ENCODE assay signal across 15 cellular contexts in genomic region chr3:14438262-14438661, GRCh38. TPM values are rescaled to one million over a fixed set of nuclear protein-coding genes. Genes with fewer than 3 reads are reported as not detected.
DNase-seq lines count a peak whose midpoint lies in the region; TF ChIP-seq lines count a peak whose summit lies in the region.
"Had no signal": no experiment of that assay in that cellular context is flagged by ENCODE, and none has a peak within 500 bp of the region (broad histone marks: within the 10 kb centered on the region; RNA-seq: fewer than 3 reads in every experiment).

No MANE protein-coding gene starts in this region.

- peaks cover 0 to 2% (median 0%) of the 10 kb centered on the region in 3 donors for H3K27me3 Mint-ChIP-seq in CD14-positive monocyte (ENCODE audit: low read depth in 3 of 3)
- H3K27me3 Mint-ChIP-seq in dendritic cell treated with granulocyte-macrophage colony-stimulating factor and Interleukin-4, amounts not matched to agents 40 ng/mL and 50 ng/mL, for 4 days = no peaks in the 10 kb centered on the region

- no peak overlapping the region; the same call in 1 of the 2 replicates for H3K9ac ChIP-seq in Karpas-422 (ENCODE audit: low read length)

- no peaks in the 10 kb centered on the region for H3K9me2 ChIP-seq in Karpas-422 (replicated peaks; ENCODE audit: insufficient read depth, low read length)

- H3K27ac ChIP-seq in Karpas-422 (ENCODE audit: low read length) (peak overlapping the region; percentile 60), spleen (peak overlapping the region in 5 of 8 donors; percentile 46 to 84 (median 69)), adrenal gland (peak overlapping the region in 1 of 5 donors; percentile 54)
- H3K27ac ChIP-seq: C4-2B, SJCRH30 had no signal

- no peak for DNase-seq in CD14-positive monocyte (ENCODE audit: low spot score)
- no peak for DNase-seq in Karpas-422
- DNase-seq in spleen = no peak
- DNase-seq in H4 (ENCODE audit: low spot score) = no peak
- no peak for DNase-seq in adrenal gland
- no peak for DNase-seq in germinal center (ENCODE audit: low spot score)
- DNase-seq: Caco-2; H7; IMR-90; NCI-H187 treated with DMSO at 0.1 percent for 48 hours; NCI-H69; NK-92 treated with Interleukin-12 subunit alpha and Interleukin-12 subunit beta, amount 100 ng/mL, for 24 hours; SJCRH30 had no signal

- peaks cover 94% of the 10 kb centered on the region for H3K79me2 ChIP-seq in Karpas-422 (ENCODE audit: low read length)

- H3K9me3 Mint-ChIP-seq in CD14-positive monocyte = no peaks in the 10 kb centered on the region
- H3K9me3 Mint-ChIP-seq in dendritic cell treated with granulocyte-macrophage colony-stimulating factor and Interleukin-4, amounts not matched to agents 40 ng/mL and 50 ng/mL, for 4 days = no peaks in the 10 kb centered on the region

- H3K4me3 Mint-ChIP-seq in CD14-positive monocyte = no peak overlapping the region
- no peak overlapping the region for H3K4me3 Mint-ChIP-seq in dendritic cell treated with granulocyte-macrophage colony-stimulating factor and Interleukin-4, amounts not matched to agents 40 ng/mL and 50 ng/mL, for 4 days

- peak overlapping the region; percentile 2 for H3K4me2 ChIP-seq in Karpas-422 (ENCODE audit: low read depth, low read length, poor library complexity, severe bottlenecking)

- no peak overlapping the region for H3K4me3 ChIP-seq in Karpas-422 (ENCODE audit: low read length)
- no peak overlapping the region for H3K4me3 ChIP-seq in spleen
- H3K4me3 ChIP-seq in adrenal gland = no peak overlapping the region
- H3K4me3 ChIP-seq: SJCRH30 had no signal

- H3K36me3 ChIP-seq in Karpas-422 (ENCODE audit: insufficient read depth, low read length) = no peaks in the 10 kb centered on the region
- H3K36me3 ChIP-seq in spleen = peaks cover 0 to 16% (median 1%) of the 10 kb centered on the region in 6 donors
- no peaks in the 10 kb centered on the region for H3K36me3 ChIP-seq in adrenal gland (replicated peaks in 1 of 2)
- H3K36me3 ChIP-seq: SJCRH30 had no signal

- peaks cover 88% of the 10 kb centered on the region for H3K4me1 Mint-ChIP-seq in CD14-positive monocyte
- peaks cover 86% of the 10 kb centered on the region for H3K4me1 Mint-ChIP-seq in dendritic cell treated with granulocyte-macrophage colony-stimulating factor and Interleukin-4, amounts not matched to agents 40 ng/mL and 50 ng/mL, for 4 days (ENCODE audit: low read depth)

- H3K27me3 ChIP-seq in Karpas-422 (ENCODE audit: low read length) (no peaks in the 10 kb centered on the region), spleen (replicated peaks in 1 of 7) (no peaks in the 10 kb centered on the region), adrenal gland (no peaks in the 10 kb centered on the region)
- H3K27me3 ChIP-seq: SJCRH30 had no signal

- no peaks in the 10 kb centered on the region for H4K20me1 ChIP-seq in Karpas-422 (ENCODE audit: insufficient read depth, low read depth, low read length)

- H3K9me3 ChIP-seq in Karpas-422 (ENCODE audit: low read length) = no peaks in the 10 kb centered on the region
- H3K9me3 ChIP-seq in spleen = no peaks in the 10 kb centered on the region
- H3K9me3 ChIP-seq in adrenal gland (replicated peaks in 1 of 3) = no peaks in the 10 kb centered on the region
- H3K9me3 ChIP-seq: Caco-2, SJCRH30 had no signal

- TF ChIP-seq POLR2A in spleen (IDR thresholded peaks at IDR 0.05) (no peak), adrenal gland (IDR thresholded peaks at IDR 0.05) (no peak)

- H3K4me1 ChIP-seq in Karpas-422 (ENCODE audit: low read length) = peaks cover 48% of the 10 kb centered on the region
- H3K4me1 ChIP-seq in spleen = peaks cover 64 to 98% (median 85%) of the 10 kb centered on the region in 6 donors
- peaks cover 40 to 74% of the 10 kb centered on the region in 2 donors for H3K4me1 ChIP-seq in adrenal gland (replicated peaks in 1 of 2)
- H3K4me1 ChIP-seq: Caco-2 had no signal

- H2AFZ ChIP-seq in Karpas-422 (ENCODE audit: low read length) = no peak overlapping the region

- H3K36me3 Mint-ChIP-seq in CD14-positive monocyte = peaks cover 41 to 47% of the 10 kb centered on the region in 2 donors
- peaks cover 44% of the 10 kb centered on the region for H3K36me3 Mint-ChIP-seq in dendritic cell treated with granulocyte-macrophage colony-stimulating factor and Interleukin-4, amounts not matched to agents 40 ng/mL and 50 ng/mL, for 4 days (ENCODE audit: low read depth)

- H3K27ac Mint-ChIP-seq in CD14-positive monocyte = peak overlapping the region; percentile 70 to 98 (median 97)
- H3K27ac Mint-ChIP-seq in dendritic cell treated with granulocyte-macrophage colony-stimulating factor and Interleukin-4, amounts not matched to agents 40 ng/mL and 50 ng/mL, for 4 days = peak overlapping the region; percentile 85

- TF ChIP-seq CTCF in CD14-positive monocyte (IDR thresholded peaks at IDR 0.05) (no peak), spleen (IDR thresholded peaks at IDR 0.05 in 8 of 11, conservative IDR thresholded peaks at IDR 0.05 in 3 of 11) (no peak), adrenal gland (IDR thresholded peaks at IDR 0.05) (no peak)

- WGBS in spleen, 5 donors = 90 to 96% (median 94%) methylated on average over 3 of the region's 3 CpGs
- WGBS in adrenal gland, 4 donors = 94 to 100% (median 97%) methylated on average over 2 to 3 of the region's 3 CpGs

- intact Hi-C loops in CD14-positive monocyte (cut with micrococcal nuclease) (no loop called here), spleen (cut with DNase I; ENCODE audit: low total_unique reads) (no loop called here), adrenal gland (cut with DNase I) (no loop called here)
- intact Hi-C loops in dendritic cell treated with granulocyte-macrophage colony-stimulating factor and Interleukin-4, amounts not matched to agents 40 ng/mL and 50 ng/mL, for 4 days (cut with micrococcal nuclease) = loop anchor here (2.0 kb wide), 1 partner anchor 35 kb away; the partner anchor contains the start of gene SLC6A6

RNA-seq across cellular contexts. Expression of gene SLC6A6, which starts 35.9 kb away (rescaled TPM):
- 10 to 100 TPM; 18.4 to 24.5 TPM for polyA plus RNA-seq in CD14-positive monocyte
- total RNA-seq in Karpas-422 (2014; rRNA removed; shearing (Covaris generic); ENCODE audit: low replicate concordance) = 25.3 and 30.2 TPM in 2 replicates
- 100 to 1,000 TPM in 6 of 7 donors, 10 to 100 TPM in 1; 75.4 to 150 (median 128) TPM for total RNA-seq in spleen
- 10 to 100 TPM in 1 of 3 donors, 1 to 10 TPM in 2; 3.4 to 14.2 (median 3.9) TPM for polyA plus RNA-seq in spleen
- 24.4 and 29.8 TPM in 2 replicates for total RNA-seq in H4 (2014; rRNA removed; shearing (Covaris generic))
- 100 to 1,000 TPM in 3 of 8 donors, 10 to 100 TPM in 5; 71.8 to 197 (median 90.6) TPM for total RNA-seq in adrenal gland
- polyA plus RNA-seq in adrenal gland = 10 to 100 TPM; 10.6 to 80.8 (median 13.0) TPM
